Comparison of ENCODE assay signal across 17 cellular contexts in the genomic region with DNA sequence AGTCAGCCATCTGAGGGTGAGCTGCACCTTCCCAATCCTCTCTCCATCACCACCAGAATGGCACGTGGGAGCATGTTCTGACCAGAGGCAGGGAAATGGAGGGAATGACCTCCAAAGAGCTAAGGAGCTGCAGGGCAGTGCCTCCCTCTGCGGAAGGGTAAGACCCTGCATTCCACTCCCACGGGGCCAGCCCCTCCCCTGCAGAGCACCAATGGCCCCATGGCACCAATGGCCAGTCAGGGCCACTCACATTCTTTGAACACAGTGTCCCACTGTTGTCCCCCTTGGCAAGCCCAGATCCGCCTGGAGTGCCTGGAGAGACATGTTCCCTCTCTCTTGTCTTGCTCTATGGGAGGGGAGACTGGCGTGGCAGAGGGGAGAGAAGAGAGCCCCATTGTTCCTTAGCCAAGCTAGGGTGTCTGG.
A peak's percentile ranks its signal among the peaks of the same experiment; 100 is the strongest.
DNase-seq lines count a peak whose midpoint lies in the region; ATAC-seq and TF ChIP-seq lines count a peak whose summit lies in the region.
"Had no signal": no experiment of that assay in that cellular context is flagged by ENCODE, and none has a peak within 500 bp of the region (broad histone marks: within the 10 kb centered on the region; RNA-seq: fewer than 3 reads in every experiment).

No MANE protein-coding gene starts in this region.

- ATAC-seq in GM18502 (IDR thresholded peaks at IDR 0.05; ENCODE audit: poor library complexity, unreplicated experiment) (no peak), T-cell (replicated peaks in 1 of 4) (no peak)
- ATAC-seq: natural killer cell treated with Interleukin-12 subunit alpha and Interleukin-12 subunit beta and Interleukin-15 and Interleukin-18, amount 100 ng/mL, for 72 hours; Panc1 had no signal

- H3K27ac Mint-ChIP-seq in glutamatergic neuron (ENCODE audit: unreplicated experiment) = peak overlapping the region; percentile 30
- no peak overlapping the region for H3K27ac Mint-ChIP-seq in T-cell
- H3K27ac Mint-ChIP-seq: activated T-cell treated with anti-CD3 and anti-CD28 coated beads, Interleukin-2, amount 50 U/mL, for 24 hours; natural killer cell treated with Interleukin-12 subunit alpha and Interleukin-12 subunit beta and Interleukin-15 and Interleukin-18, amount 100 ng/mL, for 72 hours; T-helper 1 cell treated with Interleukin-12 subunit alpha and Interleukin-12 subunit beta and Interleukin-4 antibody, amounts not matched to agents 30 μg/mL and 1 μg/mL, for 36 hours had no signal

- peaks cover 25% of the 10 kb centered on the region for H3K4me1 Mint-ChIP-seq in glutamatergic neuron (ENCODE audit: low read depth, unreplicated experiment)
- H3K4me1 Mint-ChIP-seq in T-cell = no peaks in the 10 kb centered on the region

- no peak for TF ChIP-seq POLR2A in stomach (IDR thresholded peaks at IDR 0.05)

- peaks cover 23 to 59% (median 32%) of the 10 kb centered on the region in 4 donors for H3K36me3 ChIP-seq in stomach
- H3K36me3 ChIP-seq in A673 (ENCODE audit: insufficient read depth, low read length, poor library complexity, severe bottlenecking) = peaks cover 13% of the 10 kb centered on the region

- TF ChIP-seq CTCF in glutamatergic neuron (IDR thresholded peaks at IDR 0.05; ENCODE audit: partially characterized antibody, unreplicated experiment) (no peak), stomach (IDR thresholded peaks at IDR 0.05) (no peak), A673 (conservative IDR thresholded peaks at IDR 0.05; ENCODE audit: low read depth, low read length) (no peak)

- H3K27ac ChIP-seq in stomach = peak overlapping the region in 4 of 5 donors; percentile 76 to 84 (median 80)
- no peak overlapping the region for H3K27ac ChIP-seq in A673 (ENCODE audit: low read depth, low read length, poor library complexity, severe bottlenecking)
- H3K27ac ChIP-seq: KMS-11 had no signal

- DNase-seq in amygdala (lab: John Stamatoyannopoulos, UW) = peak in 52 of 56 donors; percentile 20 to 91 (median 72)
- no peak for DNase-seq in glutamatergic neuron
- DNase-seq in middle frontal gyrus (ENCODE audit: extremely low spot score, low spot score) = peak; percentile 38
- no peak for DNase-seq in stomach
- DNase-seq in HUDEP-2 (lab: John Stamatoyannopoulos, UW; ENCODE audit: unreplicated experiment in 76 of 76) = no peak
- no peak for DNase-seq in A673 (ENCODE audit: low spot score)
- no peak for DNase-seq in T-cell
- DNase-seq: activated CD4-positive, alpha-beta T cell treated with anti-CD3 and anti-CD28 coated beads for 1 hour; activated T-cell treated with anti-CD3 and anti-CD28 coated beads, Interleukin-2, amount 50 U/mL, for 24 hours; DMS53; NCI-H146; NCI-H69 had no signal

- CTCF ChIA-PET in A673 (lab: Charles Lee) = no interaction called here
- CTCF ChIA-PET in T-cell (lab: Charles Lee) = no interaction called here

- peaks cover 16 to 86% (median 56%) of the 10 kb centered on the region in 4 donors for H3K4me1 ChIP-seq in stomach
- H3K4me1 ChIP-seq in A673 (ENCODE audit: insufficient read depth, low read length, poor library complexity, severe bottlenecking) = no peaks in the 10 kb centered on the region

- 65 to 72% (median 69%) methylated on average over 5 of the region's 5 CpGs for WGBS in stomach, 5 donors

- no TSS peak for BruUV-seq in A673 (replicated peaks; lab: Mats Ljungman, UMichigan)

- H3K9me3 Mint-ChIP-seq in glutamatergic neuron (ENCODE audit: unreplicated experiment) (peaks cover 2% of the 10 kb centered on the region), T-cell (no peaks in the 10 kb centered on the region)
- H3K9me3 Mint-ChIP-seq: activated T-cell treated with anti-CD3 and anti-CD28 coated beads, Interleukin-2, amount 50 U/mL, for 24 hours; natural killer cell treated with Interleukin-12 subunit alpha and Interleukin-12 subunit beta and Interleukin-15 and Interleukin-18, amount 100 ng/mL, for 72 hours; T-helper 1 cell treated with Interleukin-12 subunit alpha and Interleukin-12 subunit beta and Interleukin-4 antibody, amounts not matched to agents 30 μg/mL and 1 μg/mL, for 36 hours had no signal

- H3K36me3 Mint-ChIP-seq in glutamatergic neuron (ENCODE audit: unreplicated experiment) (no peaks in the 10 kb centered on the region), T-cell (no peaks in the 10 kb centered on the region)
- H3K36me3 Mint-ChIP-seq: natural killer cell treated with Interleukin-12 subunit alpha and Interleukin-12 subunit beta and Interleukin-15 and Interleukin-18, amount 100 ng/mL, for 72 hours had no signal

- no peak overlapping the region for H3K4me3 ChIP-seq in stomach
- H3K4me3 ChIP-seq in A673 (ENCODE audit: low read depth, low read length, poor library complexity, severe bottlenecking) = no peak overlapping the region

- H3K27me3 Mint-ChIP-seq in glutamatergic neuron (ENCODE audit: unreplicated experiment) (peaks cover 4% of the 10 kb centered on the region), T-cell (peaks cover 5% of the 10 kb centered on the region in 2 donors)
- H3K27me3 Mint-ChIP-seq: natural killer cell treated with Interleukin-12 subunit alpha and Interleukin-12 subunit beta and Interleukin-15 and Interleukin-18, amount 100 ng/mL, for 72 hours had no signal

- TF ChIP-seq EP300 in stomach (IDR thresholded peaks at IDR 0.05) = no peak

- no peak overlapping the region for H3K4me3 Mint-ChIP-seq in glutamatergic neuron (ENCODE audit: unreplicated experiment)
- no peak overlapping the region for H3K4me3 Mint-ChIP-seq in T-cell
- H3K4me3 Mint-ChIP-seq: activated T-cell treated with anti-CD3 and anti-CD28 coated beads, Interleukin-2, amount 50 U/mL, for 24 hours; natural killer cell treated with Interleukin-12 subunit alpha and Interleukin-12 subunit beta and Interleukin-15 and Interleukin-18, amount 100 ng/mL, for 72 hours; T-helper 1 cell treated with Interleukin-12 subunit alpha and Interleukin-12 subunit beta and Interleukin-4 antibody, amounts not matched to agents 30 μg/mL and 1 μg/mL, for 36 hours had no signal

- intact Hi-C loops in stomach (cut with DNase I; ENCODE audit: low total_unique reads) (no loop called here), A673 (cut with micrococcal nuclease; ENCODE audit: unreplicated experiment) (no loop called here)

- POLR2A ChIA-PET in A673 (lab: Charles Lee; ENCODE audit: low non-redundant PET) (no interaction called here), T-cell (lab: Charles Lee) (no interaction called here)

- H3K9me3 ChIP-seq in stomach (no peaks in the 10 kb centered on the region), A673 (ENCODE audit: low read depth, low read length, poor library complexity, severe bottlenecking) (no peaks in the 10 kb centered on the region)

- H3K27me3 ChIP-seq in stomach = no peaks in the 10 kb centered on the region
- H3K27me3 ChIP-seq in A673 (replicated peaks; ENCODE audit: insufficient read depth, low read depth, low read length, poor library complexity) = no peaks in the 10 kb centered on the region

Comparison
In these comparisons a context has a peak if more than half of its experiments do, and no peak if none do; other contexts are left out.
1. DNase-seq: peak in amygdala (52 of 56) and middle frontal gyrus (single experiment); none in glutamatergic neuron (single experiment), stomach (single experiment), HUDEP-2 (0 of 76), A673 (single experiment) and T-cell (0 of 34).